2 cellular contexts compared by ENCODE assay signal in genomic region chr16:81378049-81378448, GRCh38.
TF ChIP-seq lines count a peak whose summit lies in the region.

No MANE protein-coding gene starts in this region.

TF ChIP-seq in GM23338, 12 proteins besides CTCF, POLR2A, EP300 and RAD21:
- TF ChIP-seq ETS1 (IDR thresholded peaks at IDR 0.05): no peak
- TF ChIP-seq STAT1 (IDR thresholded peaks at IDR 0.05; ENCODE audit: unreplicated experiment): no peak
- no peak for TF ChIP-seq POLR2AphosphoS5 (IDR thresholded peaks at IDR 0.05; ENCODE audit: low read depth)
- no peak for TF ChIP-seq ZNF114 (CRISPR knock-in tag; IDR thresholded peaks at IDR 0.05)
- no peak for TF ChIP-seq ZNF331 (CRISPR knock-in tag; IDR thresholded peaks at IDR 0.05; ENCODE audit: low read depth)

TF ChIP-seq in IMR-90, 13 proteins besides CTCF, POLR2A, EP300 and RAD21 (continued from another document):
- TF ChIP-seq CEBPB (IDR thresholded peaks at IDR 0.05; ENCODE audit: low read depth, low read length): no peak
- no peak for TF ChIP-seq FOS (IDR thresholded peaks at IDR 0.05; ENCODE audit: low read depth, low read length)
- TF ChIP-seq MAFK (IDR thresholded peaks at IDR 0.05; ENCODE audit: low read depth, low read length): peak; percentile 26; the same call in 1 of the 2 replicates
- TF ChIP-seq RFX5 (IDR thresholded peaks at IDR 0.05; ENCODE audit: low read depth, low read length): no peak
- TF ChIP-seq CHD1 (IDR thresholded peaks at IDR 0.05; ENCODE audit: low read depth, low read length): no peak
TF ChIP-seq in IMR-90: peak in this region for 1.
